In genomic region chr6:56669585-56669984, GRCh38 we compare ENCODE assay signal across 18 cellular contexts. TPM values are rescaled to one million over a fixed set of nuclear protein-coding genes. Genes with fewer than 3 reads are reported as not detected.
DNase-seq lines count a peak whose midpoint lies in the region; TF ChIP-seq lines count a peak whose summit lies in the region.
"Had no signal": no experiment of that assay in that cellular context is flagged by ENCODE, and none has a peak within 500 bp of the region (broad histone marks: within the 10 kb centered on the region; RNA-seq: fewer than 3 reads in every experiment).

No MANE protein-coding gene starts in this region.

- no peak for TF ChIP-seq POLR2A in uterus (IDR thresholded peaks at IDR 0.05)

- H2AFZ ChIP-seq in fibroblast of lung (ENCODE audit: low read length), result no peak overlapping the region

- H3K36me3 ChIP-seq in fibroblast of lung (ENCODE audit: control insufficient read depth, insufficient read depth, low read length) (no peaks in the 10 kb centered on the region), uterus (no peaks in the 10 kb centered on the region)
- H3K36me3 ChIP-seq: neutrophil had no signal

- H3K9me3 ChIP-seq in fibroblast of lung (ENCODE audit: control insufficient read depth, insufficient read depth, low read depth, low read length), result no peaks in the 10 kb centered on the region
- no peaks in the 10 kb centered on the region for H3K9me3 ChIP-seq in uterus
- H3K9me3 ChIP-seq: BLaER1 treated with 17β-estradiol and CSF1 and Interleukin-3, amounts not matched to agents 10 nM and 100 nM; neutrophil had no signal

- in situ Hi-C loops in GM13976 (cut with MboI; ENCODE audit: low sequenced_read_pairs, unreplicated experiment), result no loop called here

- no peak overlapping the region for H3K9ac ChIP-seq in fibroblast of lung (ENCODE audit: insufficient read depth, low read length)
- H3K9ac ChIP-seq: BLaER1 treated with 17β-estradiol and CSF1 and Interleukin-3, amounts not matched to agents 10 nM and 100 nM had no signal

- H3K9me3 Mint-ChIP-seq in nephron (no peaks in the 10 kb centered on the region), immature natural killer cell (no peaks in the 10 kb centered on the region), type B pancreatic cell (peaks cover under 1% of the 10 kb centered on the region)
- H3K9me3 Mint-ChIP-seq: activated naive CD4-positive, alpha-beta T cell treated with anti-CD3 and anti-CD28 coated beads, Interleukin-2, amount 50 U/mL, for 72 hours had no signal

- intact Hi-C loops in uterus (cut with DNase I; ENCODE audit: low total_unique reads), result no loop called here

- H3K4me3 Mint-ChIP-seq in nephron (peak overlapping the region in 1 of 3 experiments; percentile 4), immature natural killer cell (no peak overlapping the region), type B pancreatic cell (no peak overlapping the region)

- TF ChIP-seq CTCF in fibroblast of lung (conservative IDR thresholded peaks at IDR 0.05 in 1 of 2, IDR thresholded peaks at IDR 0.05 in 1 of 2; ENCODE audit: low read depth in 1 of 2, low read length in 2 of 2) (no peak), nephron (IDR thresholded peaks at IDR 0.05; ENCODE audit: unreplicated experiment in 3 of 3) (no peak), uterus (IDR thresholded peaks at IDR 0.05) (no peak), GM13976 (IDR thresholded peaks at IDR 0.05; ENCODE audit: borderline replicate concordance, control extremely low read depth, extremely low read depth, insufficient read depth, missing control alignments) (no peak), type B pancreatic cell (conservative IDR thresholded peaks at IDR 0.05) (no peak)

- H3K4me1 Mint-ChIP-seq in nephron (peaks cover 23% of the 10 kb centered on the region), immature natural killer cell (no peaks in the 10 kb centered on the region), type B pancreatic cell (ENCODE audit: unreplicated experiment) (peaks cover 9% of the 10 kb centered on the region)

- H3K27ac Mint-ChIP-seq in nephron (peak overlapping the region; percentile 80 to 93 (median 86)), immature natural killer cell (no peak overlapping the region), type B pancreatic cell (no peak overlapping the region)
- H3K27ac Mint-ChIP-seq: activated naive CD4-positive, alpha-beta T cell treated with anti-CD3 and anti-CD28 coated beads, Interleukin-2, amount 50 U/mL, for 72 hours had no signal

- no peaks in the 10 kb centered on the region for H4K20me1 ChIP-seq in fibroblast of lung (ENCODE audit: control insufficient read depth, extremely low read depth, insufficient read depth, low read length)

- H3K4me2 ChIP-seq in fibroblast of lung (ENCODE audit: extremely low read depth, insufficient read depth, low read length), result no peak overlapping the region
- H3K4me2 ChIP-seq: BLaER1 treated with 17β-estradiol and CSF1 and Interleukin-3, amounts not matched to agents 10 nM and 100 nM had no signal

- peaks cover 3% of the 10 kb centered on the region for H3K27me3 Mint-ChIP-seq in nephron (ENCODE audit: low read depth)
- no peaks in the 10 kb centered on the region for H3K27me3 Mint-ChIP-seq in immature natural killer cell (ENCODE audit: low read depth in 3 of 3)
- H3K27me3 Mint-ChIP-seq in type B pancreatic cell, result no peaks in the 10 kb centered on the region

- H3K4me3 ChIP-seq in fibroblast of lung (replicated peaks in 1 of 4; ENCODE audit: control extremely low read depth in 1 of 4, insufficient read depth in 1 of 4, low read depth in 3 of 4, low read length in 4 of 4), result no peak overlapping the region
- no peak overlapping the region for H3K4me3 ChIP-seq in uterus
- H3K4me3 ChIP-seq: BLaER1 treated with 17β-estradiol and CSF1 and Interleukin-3, amounts not matched to agents 10 nM and 100 nM had no signal

- peaks cover 4% of the 10 kb centered on the region for H3K4me1 ChIP-seq in fibroblast of lung (ENCODE audit: control insufficient read depth, extremely low read depth, insufficient read depth, low read length)
- H3K4me1 ChIP-seq in uterus, result no peaks in the 10 kb centered on the region

- peaks cover 54% of the 10 kb centered on the region for H3K79me2 ChIP-seq in fibroblast of lung (ENCODE audit: control insufficient read depth, insufficient read depth, low read length)

- H3K27ac ChIP-seq in angular gyrus (ENCODE audit: low read depth, low read length) (peak overlapping the region; percentile 85), fibroblast of lung (ENCODE audit: insufficient read depth, low read length) (peak overlapping the region; percentile 32), uterus (peak overlapping the region; percentile 43 to 60)
- H3K27ac ChIP-seq: BLaER1 treated with 17β-estradiol and CSF1 and Interleukin-3, amounts not matched to agents 10 nM and 100 nM; HL-60; neutrophil had no signal

- DNase-seq in fibroblast of lung (ENCODE audit: low read depth in 2 of 2) (no peak), uterus (no peak), immature natural killer cell (no peak), GM13976 (ENCODE audit: low spot score) (no peak), type B pancreatic cell (ENCODE audit: extremely low spot score, unreplicated experiment) (no peak)
- DNase-seq: activated CD4-positive, alpha-beta T cell treated with anti-CD3 and anti-CD28 coated beads for 4 hours; activated T-cell treated with anti-CD3 and anti-CD28 coated beads for 4 hours; Kasumi-1; NCI-H187 treated with DMSO at 0.1 percent for 48 hours; SIG-M5; stimulated activated CD4-positive, alpha-beta T cell treated with anti-CD3 and anti-CD28 coated beads, Interleukin-12 subunit alpha, Interleukin-12 subunit beta, amount 100 ng/mL, for 4 hours; T-helper 9 cell had no signal

- H3K27me3 ChIP-seq in fibroblast of lung (ENCODE audit: control insufficient read depth, insufficient read depth, low read length), result no peaks in the 10 kb centered on the region
- no peaks in the 10 kb centered on the region for H3K27me3 ChIP-seq in uterus
- H3K27me3 ChIP-seq: BLaER1 treated with 17β-estradiol and CSF1 and Interleukin-3, amounts not matched to agents 10 nM and 100 nM; neutrophil had no signal

- peaks cover 4% of the 10 kb centered on the region for H3K36me3 Mint-ChIP-seq in nephron (ENCODE audit: low read depth)
- peaks cover 0 to under 1% (median 0%) of the 10 kb centered on the region in 3 donors for H3K36me3 Mint-ChIP-seq in immature natural killer cell
- no peaks in the 10 kb centered on the region for H3K36me3 Mint-ChIP-seq in type B pancreatic cell
- H3K36me3 Mint-ChIP-seq: activated naive CD4-positive, alpha-beta T cell treated with anti-CD3 and anti-CD28 coated beads, Interleukin-2, amount 50 U/mL, for 72 hours had no signal

RNA-seq across cellular contexts. Expression of gene DST, which starts 26.9 kb away (rescaled TPM):
- total RNA-seq in fibroblast of lung, result 362 and 670 TPM in 2 replicates
- 78.6 and 81.0 TPM in 2 replicates for polyA plus RNA-seq in fibroblast of lung
- 98.4 and 109 TPM in 2 replicates for polyA plus RNA-seq in fibroblast of lung (2012)
- polyA minus RNA-seq in fibroblast of lung (ENCODE audit: low replicate concordance), result 159 and 194 TPM in 2 replicates
- 100 to 1,000 TPM; 307 to 809 (median 516) TPM for total RNA-seq in uterus
- polyA plus RNA-seq in immature natural killer cell, result 1 to 10 TPM in 1 of 3 donors, under 1 TPM in 2; 0.13 to 4.6 (median 0.99) TPM
- total RNA-seq in type B pancreatic cell (ENCODE audit: low replicate concordance), result 116 and 139 TPM in 2 replicates

Comparison
In these comparisons a context has a peak if more than half of its experiments do, and no peak if none do; other contexts are left out.
1. H3K27ac ChIP-seq: peak in every context shown above with its lines; median percentile 85 in angular gyrus; 52 in uterus; 32 in fibroblast of lung.
2. H3K27ac Mint-ChIP-seq: peak in nephron (3 of 3); none in immature natural killer cell (0 of 6) and type B pancreatic cell (single experiment).